ENCODE assay signal across 12 cellular contexts in genomic region chr7:111558948-111559347, GRCh38. TPM values are rescaled to one million over a fixed set of nuclear protein-coding genes. Genes with fewer than 3 reads are reported as not detected.
A peak's percentile ranks its signal among the peaks of the same experiment; 100 is the strongest.
DNase-seq lines count a peak whose midpoint lies in the region; ATAC-seq and TF ChIP-seq lines count a peak whose summit lies in the region.
"Had no signal": no experiment of that assay in that cellular context is flagged by ENCODE, and none has a peak within 500 bp of the region (broad histone marks: within the 10 kb centered on the region; RNA-seq: fewer than 3 reads in every experiment).

No MANE protein-coding gene starts in this region.

- in situ Hi-C loops in G401 (cut with HindIII; ENCODE audit: low sequenced_read_pairs) = no loop called here

- H3K4me3 ChIP-seq in sigmoid colon = no peak overlapping the region
- H3K4me3 ChIP-seq: HAP-1 had no signal

- ATAC-seq in GM19463 (IDR thresholded peaks at IDR 0.05; ENCODE audit: unreplicated experiment) = peak; percentile 39
- ATAC-seq in HG03045 (IDR thresholded peaks at IDR 0.05; ENCODE audit: unreplicated experiment) = peak; percentile 25
- ATAC-seq in SK-N-SH treated with all-trans-retinoic acid at 6 μM for 48 hours = peak; percentile 42

- CTCF ChIA-PET in GM10248 (lab: Yijun Ruan, JAX) = interaction anchor here (1.6 to 1.8 kb wide), 2 partner anchors 18 to 26 kb away, joined by 4 to 5 read pairs; no protein-coding TSS in a partner anchor

- no peaks in the 10 kb centered on the region for H3K9me3 ChIP-seq in sigmoid colon
- H3K9me3 ChIP-seq: HAP-1 had no signal

- 68 to 89% methylated on average over 1 of the region's 1 CpG for WGBS in sigmoid colon, 2 donors

- no peak overlapping the region for H3K27ac ChIP-seq in sigmoid colon

- no peak for TF ChIP-seq POLR2A in sigmoid colon (IDR thresholded peaks at IDR 0.05)

- H3K27me3 ChIP-seq in sigmoid colon = no peaks in the 10 kb centered on the region

- TF ChIP-seq CTCF in GM10248 (IDR thresholded peaks at IDR 0.05; ENCODE audit: control extremely low read depth, extremely low read depth, low read depth, missing control alignments) (no peak), sigmoid colon (IDR thresholded peaks at IDR 0.05) (no peak)

- intact Hi-C loops in sigmoid colon (cut with DNase I) = no loop called here

- H3K4me1 ChIP-seq in sigmoid colon = peaks cover 0 to 22% (median 18%) of the 10 kb centered on the region in 4 donors

- peak; percentile 13 for DNase-seq in GM10248 (ENCODE audit: extremely low spot score)
- no peak for DNase-seq in OCI-M2 (lab: John Stamatoyannopoulos, UW; ENCODE audit: unreplicated experiment)
- no peak for DNase-seq in kidney tubule cell (ENCODE audit: low spot score)
- DNase-seq in G401 (ENCODE audit: low spot score) = no peak
- no peak for DNase-seq in sigmoid colon
- DNase-seq: CD4-positive, alpha-beta memory T cell; hippocampal formation; NCI-H526 had no signal

- TF ChIP-seq EP300 in sigmoid colon (IDR thresholded peaks at IDR 0.05) = no peak

- POLR2A ChIA-PET in GM10248 (lab: Yijun Ruan, JAX) = no interaction called here

- peaks cover 0 to 19% (median 0%) of the 10 kb centered on the region in 4 donors for H3K36me3 ChIP-seq in sigmoid colon

TF ChIP-seq in SK-N-SH treated with all-trans-retinoic acid at 6 μM for 48 hours, 23 proteins besides CTCF, POLR2A, EP300 and RAD21:
- TF ChIP-seq SNAI2 (CRISPR knock-in tag; IDR thresholded peaks at IDR 0.05) (no peak), TCF4 (CRISPR knock-in tag; IDR thresholded peaks at IDR 0.05; ENCODE audit: borderline replicate concordance) (peak; percentile 96), OSR1 (CRISPR knock-in tag; IDR thresholded peaks at IDR 0.05) (no peak), TSHZ2 (CRISPR knock-in tag; IDR thresholded peaks at IDR 0.05) (peak; percentile 87; the same call in 1 of the 2 replicates), ZNF565 (CRISPR knock-in tag; conservative IDR thresholded peaks at IDR 0.05; ENCODE audit: low read depth) (0 out of 2 replicates have a peak, but pooled peaks have one; percentile 45), ZNF70 (CRISPR knock-in tag; IDR thresholded peaks at IDR 0.05) (peak; percentile 40; the same call in 1 of the 2 replicates), CSRNP3 (CRISPR knock-in tag; IDR thresholded peaks at IDR 0.05) (no peak)
TF ChIP-seq in SK-N-SH treated with all-trans-retinoic acid at 6 μM for 48 hours: peak in this region for 4.

RNA-seq across cellular contexts. Expression of gene IMMP2L, which starts 3.3 kb away (rescaled TPM):
- total RNA-seq in G401 (2014; rRNA removed; shearing (Covaris generic)) = 22.9 and 28.7 TPM in 2 replicates
- total RNA-seq in sigmoid colon = 10 to 100 TPM; 18.5 to 57.9 (median 19.1) TPM
- polyA plus RNA-seq in sigmoid colon = 1 to 10 TPM; 2.5 to 7.8 (median 4.2) TPM
